14 cellular contexts compared by ENCODE assay signal in genomic region chr1:92096317-92096716, GRCh38. TPM values are rescaled to one million over a fixed set of nuclear protein-coding genes. Genes with fewer than 3 reads are reported as not detected.
DNase-seq lines count a peak whose midpoint lies in the region; ATAC-seq and TF ChIP-seq lines count a peak whose summit lies in the region.
"Had no signal": no experiment of that assay in that cellular context is flagged by ENCODE, and none has a peak within 500 bp of the region (broad histone marks: within the 10 kb centered on the region; RNA-seq: fewer than 3 reads in every experiment).

No MANE protein-coding gene starts in this region.

- POLR2A ChIA-PET in activated CD4-positive, alpha-beta T cell treated with anti-CD3 and anti-CD28 coated beads for 36 hours (lab: Charles Lee): interaction anchor here (0.6 kb wide), 1 partner anchor 27 kb away, joined by 5 read pairs; no protein-coding TSS in a partner anchor
- POLR2A ChIA-PET in WTC11 (lab: Charles Lee): interaction anchor here (0.7 kb wide), 1 partner anchor 12 kb away, joined by 3 read pairs; no protein-coding TSS in a partner anchor

- in situ Hi-C loops in KBM-7 (cut with MboI; ENCODE audit: low pct_unique_long_range_greater_than_20kb, low sequenced_read_pairs): no loop called here

- intact Hi-C loops in activated CD4-positive, alpha-beta T cell treated with anti-CD3 and anti-CD28 coated beads for 36 hours (cut with DNase I, micrococcal nuclease): no loop called here
- intact Hi-C loops in natural killer cell (cut with micrococcal nuclease): no loop called here

- CTCF ChIA-PET in activated CD4-positive, alpha-beta T cell treated with anti-CD3 and anti-CD28 coated beads for 36 hours (lab: Charles Lee): interaction anchor here (0.9 kb wide), 1 partner anchor 99 kb away, joined by 4 read pairs; no protein-coding TSS in a partner anchor
- CTCF ChIA-PET in WTC11 (lab: Charles Lee): no interaction called here

- peak; percentile 88 for ATAC-seq in activated CD4-positive, alpha-beta T cell treated with anti-CD3 and anti-CD28 coated beads for 36 hours
- ATAC-seq in WTC11: no peak
- ATAC-seq in natural killer cell: peak; percentile 36 to 84 (median 45)
- ATAC-seq in HG03108 (IDR thresholded peaks at IDR 0.05; ENCODE audit: unreplicated experiment): no peak
- ATAC-seq: T-cell had no signal

- peak; percentile 39 for DNase-seq in activated CD4-positive, alpha-beta T cell treated with anti-CD3 and anti-CD28 coated beads for 36 hours
- DNase-seq in activated CD4-positive, alpha-beta T cell treated with anti-CD3 and anti-CD28 coated beads, Interleukin-2, amount 50 U/mL, for 48 hours: no peak
- peak; percentile 52 for DNase-seq in KBM-7
- no peak for DNase-seq in WTC11 (ENCODE audit: low spot score)
- no peak for DNase-seq in natural killer cell
- DNase-seq in DMS114 treated with DMSO at 0.1 percent for 48 hours (lab: John Stamatoyannopoulos, UW; ENCODE audit: unreplicated experiment): no peak
- DNase-seq in SHP77 treated with DMSO at 0.1 percent for 48 hours (lab: John Stamatoyannopoulos, UW): no peak
- DNase-seq: activated CD4-positive, alpha-beta T cell treated with anti-CD3 and anti-CD28 coated beads for 4 hours; brain microvascular endothelial cell; effector CD8-positive, alpha-beta T cell; H7; small intestine; T-cell had no signal

- no peaks in the 10 kb centered on the region for H3K9me3 Mint-ChIP-seq in activated CD4-positive, alpha-beta T cell treated with anti-CD3 and anti-CD28 coated beads for 36 hours (ENCODE audit: low read depth)
- H3K9me3 Mint-ChIP-seq in WTC11 (no peaks in the 10 kb centered on the region), natural killer cell (no peaks in the 10 kb centered on the region)
- H3K9me3 Mint-ChIP-seq: T-cell had no signal

- no peak overlapping the region for H3K4me3 Mint-ChIP-seq in activated CD4-positive, alpha-beta T cell treated with anti-CD3 and anti-CD28 coated beads for 36 hours
- H3K4me3 Mint-ChIP-seq in WTC11: no peak overlapping the region
- no peak overlapping the region for H3K4me3 Mint-ChIP-seq in natural killer cell
- H3K4me3 Mint-ChIP-seq: T-cell had no signal

- H3K4me1 Mint-ChIP-seq in activated CD4-positive, alpha-beta T cell treated with anti-CD3 and anti-CD28 coated beads for 36 hours: peaks cover 6% of the 10 kb centered on the region
- H3K4me1 Mint-ChIP-seq in WTC11 (no peaks in the 10 kb centered on the region; the same call in 1 of the 2 replicates), natural killer cell (peaks cover 0 to 8% of the 10 kb centered on the region in 2 donors)

- TF ChIP-seq CTCF in WTC11 (IDR thresholded peaks at IDR 0.05) (no peak), natural killer cell (IDR thresholded peaks at IDR 0.05) (no peak)

- peak overlapping the region; percentile 65 for H3K27ac Mint-ChIP-seq in activated CD4-positive, alpha-beta T cell treated with anti-CD3 and anti-CD28 coated beads for 36 hours
- H3K27ac Mint-ChIP-seq in WTC11 (peak overlapping the region; percentile 71; the same call in 1 of the 2 replicates), natural killer cell (no peak overlapping the region)
- H3K27ac Mint-ChIP-seq: T-cell had no signal

- H3K27me3 Mint-ChIP-seq in activated CD4-positive, alpha-beta T cell treated with anti-CD3 and anti-CD28 coated beads for 36 hours: no peaks in the 10 kb centered on the region
- H3K27me3 Mint-ChIP-seq in WTC11 (ENCODE audit: low read depth) (no peaks in the 10 kb centered on the region), natural killer cell (ENCODE audit: low read depth in 2 of 2) (no peaks in the 10 kb centered on the region)
- H3K27me3 Mint-ChIP-seq: T-cell had no signal

- H3K36me3 Mint-ChIP-seq in activated CD4-positive, alpha-beta T cell treated with anti-CD3 and anti-CD28 coated beads for 36 hours (ENCODE audit: low read depth): peaks cover 9% of the 10 kb centered on the region
- H3K36me3 Mint-ChIP-seq in WTC11 (no peaks in the 10 kb centered on the region), natural killer cell (peaks cover 8% of the 10 kb centered on the region)

TF ChIP-seq in WTC11, 78 proteins besides CTCF, POLR2A, EP300 and RAD21:
- TF ChIP-seq, protein P1, sequence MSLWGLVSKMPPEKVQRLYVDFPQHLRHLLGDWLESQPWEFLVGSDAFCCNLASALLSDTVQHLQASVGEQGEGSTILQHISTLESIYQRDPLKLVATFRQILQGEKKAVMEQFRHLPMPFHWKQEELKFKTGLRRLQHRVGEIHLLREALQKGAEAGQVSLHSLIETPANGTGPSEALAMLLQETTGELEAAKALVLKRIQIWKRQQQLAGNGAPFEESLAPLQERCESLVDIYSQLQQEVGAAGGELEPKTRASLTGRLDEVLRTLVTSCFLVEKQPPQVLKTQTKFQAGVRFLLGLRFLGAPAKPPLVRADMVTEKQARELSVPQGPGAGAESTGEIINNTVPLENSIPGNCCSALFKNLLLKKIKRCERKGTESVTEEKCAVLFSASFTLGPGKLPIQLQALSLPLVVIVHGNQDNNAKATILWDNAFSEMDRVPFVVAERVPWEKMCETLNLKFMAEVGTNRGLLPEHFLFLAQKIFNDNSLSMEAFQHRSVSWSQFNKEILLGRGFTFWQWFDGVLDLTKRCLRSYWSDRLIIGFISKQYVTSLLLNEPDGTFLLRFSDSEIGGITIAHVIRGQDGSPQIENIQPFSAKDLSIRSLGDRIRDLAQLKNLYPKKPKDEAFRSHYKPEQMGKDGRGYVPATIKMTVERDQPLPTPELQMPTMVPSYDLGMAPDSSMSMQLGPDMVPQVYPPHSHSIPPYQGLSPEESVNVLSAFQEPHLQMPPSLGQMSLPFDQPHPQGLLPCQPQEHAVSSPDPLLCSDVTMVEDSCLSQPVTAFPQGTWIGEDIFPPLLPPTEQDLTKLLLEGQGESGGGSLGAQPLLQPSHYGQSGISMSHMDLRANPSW (CRISPR knock-in tag; conservative IDR thresholded peaks at IDR 0.05; ENCODE audit: low read depth): no peak
- TF ChIP-seq USF2 (CRISPR knock-in tag; IDR thresholded peaks at IDR 0.05) (no peak), NR2C2 (CRISPR knock-in tag; IDR thresholded peaks at IDR 0.05) (no peak), RELA (CRISPR knock-in tag; IDR thresholded peaks at IDR 0.05; ENCODE audit: borderline replicate concordance) (no peak), PRDM15 (CRISPR knock-in tag; IDR thresholded peaks at IDR 0.05) (no peak)
- TF ChIP-seq, protein P2, sequence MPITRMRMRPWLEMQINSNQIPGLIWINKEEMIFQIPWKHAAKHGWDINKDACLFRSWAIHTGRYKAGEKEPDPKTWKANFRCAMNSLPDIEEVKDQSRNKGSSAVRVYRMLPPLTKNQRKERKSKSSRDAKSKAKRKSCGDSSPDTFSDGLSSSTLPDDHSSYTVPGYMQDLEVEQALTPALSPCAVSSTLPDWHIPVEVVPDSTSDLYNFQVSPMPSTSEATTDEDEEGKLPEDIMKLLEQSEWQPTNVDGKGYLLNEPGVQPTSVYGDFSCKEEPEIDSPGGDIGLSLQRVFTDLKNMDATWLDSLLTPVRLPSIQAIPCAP (CRISPR knock-in tag; IDR thresholded peaks at IDR 0.05): no peak
- TF ChIP-seq, protein P3, sequence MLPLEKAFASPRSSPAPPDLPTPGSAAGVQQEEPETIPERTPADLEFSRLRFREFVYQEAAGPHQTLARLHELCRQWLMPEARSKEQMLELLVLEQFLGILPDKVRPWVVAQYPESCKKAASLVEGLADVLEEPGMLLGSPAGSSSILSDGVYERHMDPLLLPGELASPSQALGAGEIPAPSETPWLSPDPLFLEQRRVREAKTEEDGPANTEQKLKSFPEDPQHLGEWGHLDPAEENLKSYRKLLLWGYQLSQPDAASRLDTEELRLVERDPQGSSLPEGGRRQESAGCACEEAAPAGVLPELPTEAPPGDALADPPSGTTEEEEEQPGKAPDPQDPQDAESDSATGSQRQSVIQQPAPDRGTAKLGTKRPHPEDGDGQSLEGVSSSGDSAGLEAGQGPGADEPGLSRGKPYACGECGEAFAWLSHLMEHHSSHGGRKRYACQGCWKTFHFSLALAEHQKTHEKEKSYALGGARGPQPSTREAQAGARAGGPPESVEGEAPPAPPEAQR (CRISPR knock-in tag; IDR thresholded peaks at IDR 0.05): no peak
TF ChIP-seq in WTC11: peak in this region for 0.

RNA-seq across cellular contexts. Expression of gene BTBD8, which starts 16.2 kb away (rescaled TPM):
- 1 to 10 TPM; 1.8 to 2.4 TPM for total RNA-seq in activated CD4-positive, alpha-beta T cell treated with anti-CD3 and anti-CD28 coated beads for 36 hours
- total RNA-seq in WTC11 (2021) (3.7 to 4.6 TPM (median 4.5 TPM) in 3 replicates), natural killer cell (1 to 10 TPM; 3.7 to 5.7 (median 4.0) TPM)

RNA-seq across cellular contexts. Expression of gene SETSIP, which starts 21.1 kb away (rescaled TPM):
- not detected for total RNA-seq in activated CD4-positive, alpha-beta T cell treated with anti-CD3 and anti-CD28 coated beads for 36 hours
- total RNA-seq in WTC11 (2021) (0.25 TPM in 1 of 3 replicates, not detected in the others), natural killer cell (not detected)
- total RNA-seq: H7, T-cell had no signal

Comparison
In these comparisons a context has a peak if more than half of its experiments do, and no peak if none do; other contexts are left out.
1. DNase-seq: peak in activated CD4-positive, alpha-beta T cell treated with anti-CD3 and anti-CD28 coated beads for 36 hours (single experiment) and KBM-7 (single experiment); none in activated CD4-positive, alpha-beta T cell treated with anti-CD3 and anti-CD28 coated beads, Interleukin-2, amount 50 U/mL, for 48 hours (0 of 2), WTC11 (single experiment), natural killer cell (single experiment), DMS114 treated with DMSO at 0.1 percent for 48 hours (single experiment) and SHP77 treated with DMSO at 0.1 percent for 48 hours (single experiment).
2. ATAC-seq: peak in activated CD4-positive, alpha-beta T cell treated with anti-CD3 and anti-CD28 coated beads for 36 hours (single experiment) and natural killer cell (3 of 3); none in WTC11 (single experiment) and HG03108 (single experiment).
3. H3K27ac Mint-ChIP-seq: peak in activated CD4-positive, alpha-beta T cell treated with anti-CD3 and anti-CD28 coated beads for 36 hours (single experiment) and WTC11 (single experiment); none in natural killer cell (0 of 2).